Comparison of ENCODE assay signal across 8 cellular contexts in genomic region chr1:155012052-155012546, GRCh38. TPM values are rescaled to one million over a fixed set of nuclear protein-coding genes. Genes with fewer than 3 reads are reported as not detected.
DNase-seq lines count a peak whose midpoint lies in the region; ATAC-seq and TF ChIP-seq lines count a peak whose summit lies in the region.

No MANE protein-coding gene starts in this region.

- H3K4me1 ChIP-seq in tibial artery = peaks cover 0 to 70% (median 41%) of the 10 kb centered on the region in 4 donors

- H3K27me3 ChIP-seq in tibial artery = no peaks in the 10 kb centered on the region

- in situ Hi-C loops in GM13976 (cut with MboI; ENCODE audit: low sequenced_read_pairs, unreplicated experiment) = no loop called here

- H3K4me3 ChIP-seq in tibial artery = no peak overlapping the region

- H3K36me3 ChIP-seq in tibial artery = peaks cover 0 to 43% (median 24%) of the 10 kb centered on the region in 3 donors

- peak overlapping the region; percentile 59 to 65 for H3K27ac ChIP-seq in tibial artery

- TF ChIP-seq CTCF in tibial artery (IDR thresholded peaks at IDR 0.05) = no peak
- TF ChIP-seq CTCF in GM13976 (IDR thresholded peaks at IDR 0.05; ENCODE audit: borderline replicate concordance, control extremely low read depth, extremely low read depth, insufficient read depth, missing control alignments) = no peak

- H3K9me3 ChIP-seq in tibial artery = no peaks in the 10 kb centered on the region

- intact Hi-C loops in tibial artery (cut with DNase I; ENCODE audit: low total_unique reads) = no loop called here

- peak; percentile 39 for ATAC-seq in left lobe of liver

- DNase-seq in NCI-H1105 treated with DMSO at 0.1 percent for 48 hours (lab: John Stamatoyannopoulos, UW) (peak; percentile 8), NCI-H1105 (lab: John Stamatoyannopoulos, UW) (no peak), NCI-H69 (lab: John Stamatoyannopoulos, UW) (peak; percentile 96), cerebellum (ENCODE audit: low spot score) (peak; percentile 71), left lobe of liver (ENCODE audit: low spot score) (peak; percentile 69), tibial artery (peak; percentile 68 to 88), NCI-H1930 (lab: John Stamatoyannopoulos, UW) (no peak), GM13976 (ENCODE audit: low spot score) (no peak)

RNA-seq across cellular contexts. Expression of gene ZBTB7B, which starts 9.5 kb away (rescaled TPM):
- total RNA-seq in cerebellum = 2.4 TPM
- 89.5 TPM for total RNA-seq in left lobe of liver

RNA-seq across cellular contexts. Expression of gene LENEP, which starts 18.7 kb away (rescaled TPM):
- 1.5 TPM for total RNA-seq in cerebellum
- total RNA-seq in left lobe of liver = not detected

RNA-seq across cellular contexts. Expression of gene DCST2, which starts 21.5 kb away (rescaled TPM):
- total RNA-seq in cerebellum = not detected
- 1.4 TPM for total RNA-seq in left lobe of liver

RNA-seq across cellular contexts. Expression of gene DCST1, which starts 21.5 kb away (rescaled TPM):
- total RNA-seq in cerebellum = not detected
- total RNA-seq in left lobe of liver = 0.13 TPM

RNA-seq across cellular contexts. Expression of gene FLAD1, which starts 29.0 kb away (rescaled TPM):
- total RNA-seq in cerebellum = 16.8 TPM
- 21.9 TPM for total RNA-seq in left lobe of liver

Comparison
In these comparisons a context has a peak if more than half of its experiments do, and no peak if none do; other contexts are left out.
1. DNase-seq: peak in NCI-H1105 treated with DMSO at 0.1 percent for 48 hours (single experiment), NCI-H69 (single experiment), cerebellum (single experiment), left lobe of liver (single experiment) and tibial artery (2 of 2); none in NCI-H1105 (single experiment), NCI-H1930 (0 of 2) and GM13976 (single experiment).
2. RNA of gene ZBTB7B, which starts 9.5 kb away (total RNA-seq): 89.5 TPM in left lobe of liver (single experiment); 2.4 TPM in cerebellum (single experiment); every median in the first group is over 10 times any median in the second.